Comparison of ENCODE assay signal across 8 cellular contexts in genomic region chr11:68213555-68214172, GRCh38. TPM values are rescaled to one million over a fixed set of nuclear protein-coding genes. Genes with fewer than 3 reads are reported as not detected.
DNase-seq lines count a peak whose midpoint lies in the region; ATAC-seq and TF ChIP-seq lines count a peak whose summit lies in the region.

No MANE protein-coding gene starts in this region.

- H3K36me3 ChIP-seq in Karpas-422 (ENCODE audit: insufficient read depth, low read length) (no peaks in the 10 kb centered on the region), neural progenitor cell (no peaks in the 10 kb centered on the region)

- peaks cover 2% of the 10 kb centered on the region for H3K9me3 Mint-ChIP-seq in neural progenitor cell
- H3K9me3 Mint-ChIP-seq in stimulated activated naive CD8-positive, alpha-beta T cell treated with anti-CD3 and anti-CD28 coated beads, Interleukin-15, amount 100 ng/mL, for 72 hours = no peaks in the 10 kb centered on the region

- H3K4me2 ChIP-seq in Karpas-422 (ENCODE audit: low read depth, low read length, poor library complexity, severe bottlenecking) = peak overlapping the region; percentile 92
- peak overlapping the region; percentile 85 for H3K4me2 ChIP-seq in neural progenitor cell

- H3K9ac ChIP-seq in Karpas-422 (ENCODE audit: low read length) = peak overlapping the region; percentile 80
- H3K9ac ChIP-seq in neural progenitor cell = peak overlapping the region; percentile 98

- DNase-seq in D341Med (ENCODE audit: low spot score) (peak; percentile 93), Karpas-422 (peak; percentile 96), SHP77 treated with DMSO at 0.1 percent for 48 hours (lab: John Stamatoyannopoulos, UW) (peak; percentile 66), foreskin keratinocyte (peak; percentile 72 to 86), neural progenitor cell (ENCODE audit: low spot score) (peak; percentile 97)
- DNase-seq in activated gamma-delta T cell treated with anti-CD3 and anti-CD28 coated beads, Interleukin-2, amount 50 U/mL, for 16 hours (ENCODE audit: low read depth) = peak; percentile 63
- peak; percentile 84 to 89 for DNase-seq in stimulated activated naive CD8-positive, alpha-beta T cell treated with anti-CD3 and anti-CD28 coated beads, Interleukin-15, amount 100 ng/mL, for 72 hours

- H3K4me3 ChIP-seq in Karpas-422 (ENCODE audit: low read length) (peak overlapping the region; percentile 74), neural progenitor cell (peak overlapping the region; percentile 86)

- peaks cover 38% of the 10 kb centered on the region for H4K20me1 ChIP-seq in Karpas-422 (ENCODE audit: insufficient read depth, low read depth, low read length)
- H4K20me1 ChIP-seq in neural progenitor cell (ENCODE audit: low read depth) = peaks cover 38% of the 10 kb centered on the region

- H3K27me3 Mint-ChIP-seq in neural progenitor cell (ENCODE audit: insufficient read depth, low read depth) = peaks cover 25% of the 10 kb centered on the region
- H3K27me3 Mint-ChIP-seq in stimulated activated naive CD8-positive, alpha-beta T cell treated with anti-CD3 and anti-CD28 coated beads, Interleukin-15, amount 100 ng/mL, for 72 hours = peaks cover 21% of the 10 kb centered on the region

- H3K4me1 ChIP-seq in Karpas-422 (ENCODE audit: low read length) (peaks cover 28% of the 10 kb centered on the region), foreskin keratinocyte (peaks cover 8% of the 10 kb centered on the region), neural progenitor cell (peaks cover 31% of the 10 kb centered on the region)

- ATAC-seq in GM21526 (IDR thresholded peaks at IDR 0.05; ENCODE audit: low FRiP score, unreplicated experiment) (peak; percentile 37), foreskin keratinocyte (peak; percentile 17)
- ATAC-seq in stimulated activated naive CD8-positive, alpha-beta T cell treated with anti-CD3 and anti-CD28 coated beads, Interleukin-15, amount 100 ng/mL, for 72 hours = peak; percentile 73

- H2AFZ ChIP-seq in Karpas-422 (ENCODE audit: low read length) = peak overlapping the region; percentile 96
- H2AFZ ChIP-seq in neural progenitor cell (replicated peaks) = peak overlapping the region; percentile 86

- peaks cover 38% of the 10 kb centered on the region for H3K4me1 Mint-ChIP-seq in neural progenitor cell
- peaks cover 54% of the 10 kb centered on the region for H3K4me1 Mint-ChIP-seq in stimulated activated naive CD8-positive, alpha-beta T cell treated with anti-CD3 and anti-CD28 coated beads, Interleukin-15, amount 100 ng/mL, for 72 hours

- peak overlapping the region; percentile 69 for H3K27ac Mint-ChIP-seq in neural progenitor cell
- H3K27ac Mint-ChIP-seq in stimulated activated naive CD8-positive, alpha-beta T cell treated with anti-CD3 and anti-CD28 coated beads, Interleukin-15, amount 100 ng/mL, for 72 hours = peak overlapping the region; percentile 29 to 88

- H3K27ac ChIP-seq in Karpas-422 (ENCODE audit: low read length) (peak overlapping the region; percentile 71; the same call in 1 of the 2 replicates), foreskin keratinocyte (peak overlapping the region; percentile 94), neural progenitor cell (peak overlapping the region; percentile 100)

- H3K36me3 Mint-ChIP-seq in neural progenitor cell = no peaks in the 10 kb centered on the region

- peak overlapping the region; percentile 83 for H3K4me3 Mint-ChIP-seq in neural progenitor cell
- H3K4me3 Mint-ChIP-seq in stimulated activated naive CD8-positive, alpha-beta T cell treated with anti-CD3 and anti-CD28 coated beads, Interleukin-15, amount 100 ng/mL, for 72 hours = peak overlapping the region; percentile 78 to 90

- TF ChIP-seq CTCF in foreskin keratinocyte (conservative IDR thresholded peaks at IDR 0.05) (no peak), neural progenitor cell (IDR thresholded peaks at IDR 0.05) (peak; percentile 14)

- no peaks in the 10 kb centered on the region for H3K9me2 ChIP-seq in Karpas-422 (replicated peaks; ENCODE audit: insufficient read depth, low read length)

- peaks cover 39% of the 10 kb centered on the region for H3F3A ChIP-seq in neural progenitor cell (ENCODE audit: low read depth)

- no peaks in the 10 kb centered on the region for H3K9me3 ChIP-seq in Karpas-422 (ENCODE audit: low read length)
- no peaks in the 10 kb centered on the region for H3K9me3 ChIP-seq in neural progenitor cell (ENCODE audit: low read depth)

- peaks cover 31% of the 10 kb centered on the region for H3K79me2 ChIP-seq in Karpas-422 (ENCODE audit: low read length)
- H3K79me2 ChIP-seq in neural progenitor cell (ENCODE audit: low read depth) = peaks cover 39% of the 10 kb centered on the region

- H3K27me3 ChIP-seq in Karpas-422 (ENCODE audit: low read length) (no peaks in the 10 kb centered on the region), foreskin keratinocyte (peaks cover 8% of the 10 kb centered on the region), neural progenitor cell (no peaks in the 10 kb centered on the region)

RNA-seq across cellular contexts. Expression of gene KMT5B, which starts 0.6 kb away (rescaled TPM):
- 20.9 and 21.2 TPM in 2 replicates for total RNA-seq in Karpas-422 (2014; rRNA removed; shearing (Covaris generic); ENCODE audit: low replicate concordance)
- 14.5 and 15.4 TPM in 2 replicates for total RNA-seq in foreskin keratinocyte
- polyA plus RNA-seq in foreskin keratinocyte = 5.7 and 6.3 TPM in 2 replicates
- 48.3 and 62.4 TPM in 2 replicates for total RNA-seq in neural progenitor cell (ENCODE audit: low replicate concordance)

RNA-seq across cellular contexts. Expression of gene C11orf24, which starts 58.1 kb away (rescaled TPM):
- total RNA-seq in Karpas-422 (2014; rRNA removed; shearing (Covaris generic); ENCODE audit: low replicate concordance) = 25.4 and 37.4 TPM in 2 replicates
- total RNA-seq in foreskin keratinocyte (42.7 and 45.2 TPM in 2 replicates), neural progenitor cell (ENCODE audit: low replicate concordance) (9.7 and 19.9 TPM in 2 replicates)
- polyA plus RNA-seq in foreskin keratinocyte = 46.8 and 51.8 TPM in 2 replicates

Comparison
In these comparisons a context has a peak if more than half of its experiments do, and no peak if none do; other contexts are left out.
1. Peak in every context shown above with its lines: DNase-seq, ATAC-seq, H3K4me3 ChIP-seq and H3K27ac ChIP-seq.
2. ATAC-seq: peak in every context shown above with its lines; median percentile 73 in stimulated activated naive CD8-positive, alpha-beta T cell treated with anti-CD3 and anti-CD28 coated beads, Interleukin-15, amount 100 ng/mL, for 72 hours; 37 in GM21526; 17 in foreskin keratinocyte.